Comparison of ENCODE assay signal across 1 cellular context in the genomic region with DNA sequence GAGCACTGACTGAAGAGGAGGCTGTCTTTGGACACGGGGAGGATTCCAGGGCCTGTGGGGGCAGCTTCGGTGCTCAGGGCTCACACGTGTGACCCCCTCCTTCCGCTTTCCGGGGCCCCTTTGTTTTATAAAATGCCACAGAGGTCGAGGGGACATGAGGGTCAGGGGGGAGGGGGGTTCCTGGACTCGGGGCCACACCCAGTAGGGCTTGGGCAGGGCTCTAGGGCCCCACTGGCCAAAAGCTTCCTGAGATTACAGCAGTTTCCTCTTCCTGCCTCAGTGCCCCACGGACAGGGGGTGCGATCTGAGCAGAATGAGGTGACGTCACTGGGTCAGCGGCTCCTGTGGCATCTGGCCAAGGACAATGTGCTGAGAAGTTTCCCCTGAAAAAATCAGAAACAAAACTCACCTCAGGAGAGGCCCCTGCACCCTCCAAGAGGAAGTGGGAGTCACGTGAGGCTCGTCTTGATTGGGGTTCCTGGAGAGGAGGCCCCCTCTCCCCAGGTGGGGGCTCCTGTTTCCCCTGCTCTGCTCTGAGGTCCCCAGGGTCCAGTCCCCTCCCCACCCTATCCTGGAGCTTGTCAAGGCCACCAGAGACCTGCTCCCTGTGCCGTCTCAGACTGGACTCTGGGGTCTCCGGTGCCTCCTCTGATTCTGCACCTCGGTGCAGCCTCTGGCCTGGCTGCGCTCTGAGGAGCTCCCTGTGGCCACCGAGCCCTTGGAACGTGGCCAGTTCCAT.
TF ChIP-seq lines count a peak whose summit lies in the region.

No MANE protein-coding gene starts in this region.

TF ChIP-seq in GM12878, 131 proteins besides CTCF, POLR2A, EP300 and RAD21 (continues in another document):
- TF ChIP-seq ATF7 (IDR thresholded peaks at IDR 0.05; ENCODE audit: low read depth), result peak; percentile 100
- no peak for TF ChIP-seq KLF5 (IDR thresholded peaks at IDR 0.05; ENCODE audit: partially characterized antibody)
- TF ChIP-seq TCF12 (IDR thresholded peaks at IDR 0.05; ENCODE audit: low read depth, low read length), result no peak
- TF ChIP-seq ZBTB33 (IDR thresholded peaks at IDR 0.05), result no peak
- no peak for TF ChIP-seq IRF5 (IDR thresholded peaks at IDR 0.05; ENCODE audit: borderline replicate concordance)
- peak; percentile 82; the same call in 1 of the 2 replicates for TF ChIP-seq MTA3 (IDR thresholded peaks at IDR 0.05; ENCODE audit: borderline replicate concordance, low read length)
- no peak for TF ChIP-seq STAT3 (IDR thresholded peaks at IDR 0.05; ENCODE audit: low read depth, low read length)
- no peak for TF ChIP-seq EZH2 (IDR thresholded peaks at IDR 0.05; ENCODE audit: borderline replicate concordance, control insufficient read depth, low read depth, low read length)
- TF ChIP-seq, protein P1, sequence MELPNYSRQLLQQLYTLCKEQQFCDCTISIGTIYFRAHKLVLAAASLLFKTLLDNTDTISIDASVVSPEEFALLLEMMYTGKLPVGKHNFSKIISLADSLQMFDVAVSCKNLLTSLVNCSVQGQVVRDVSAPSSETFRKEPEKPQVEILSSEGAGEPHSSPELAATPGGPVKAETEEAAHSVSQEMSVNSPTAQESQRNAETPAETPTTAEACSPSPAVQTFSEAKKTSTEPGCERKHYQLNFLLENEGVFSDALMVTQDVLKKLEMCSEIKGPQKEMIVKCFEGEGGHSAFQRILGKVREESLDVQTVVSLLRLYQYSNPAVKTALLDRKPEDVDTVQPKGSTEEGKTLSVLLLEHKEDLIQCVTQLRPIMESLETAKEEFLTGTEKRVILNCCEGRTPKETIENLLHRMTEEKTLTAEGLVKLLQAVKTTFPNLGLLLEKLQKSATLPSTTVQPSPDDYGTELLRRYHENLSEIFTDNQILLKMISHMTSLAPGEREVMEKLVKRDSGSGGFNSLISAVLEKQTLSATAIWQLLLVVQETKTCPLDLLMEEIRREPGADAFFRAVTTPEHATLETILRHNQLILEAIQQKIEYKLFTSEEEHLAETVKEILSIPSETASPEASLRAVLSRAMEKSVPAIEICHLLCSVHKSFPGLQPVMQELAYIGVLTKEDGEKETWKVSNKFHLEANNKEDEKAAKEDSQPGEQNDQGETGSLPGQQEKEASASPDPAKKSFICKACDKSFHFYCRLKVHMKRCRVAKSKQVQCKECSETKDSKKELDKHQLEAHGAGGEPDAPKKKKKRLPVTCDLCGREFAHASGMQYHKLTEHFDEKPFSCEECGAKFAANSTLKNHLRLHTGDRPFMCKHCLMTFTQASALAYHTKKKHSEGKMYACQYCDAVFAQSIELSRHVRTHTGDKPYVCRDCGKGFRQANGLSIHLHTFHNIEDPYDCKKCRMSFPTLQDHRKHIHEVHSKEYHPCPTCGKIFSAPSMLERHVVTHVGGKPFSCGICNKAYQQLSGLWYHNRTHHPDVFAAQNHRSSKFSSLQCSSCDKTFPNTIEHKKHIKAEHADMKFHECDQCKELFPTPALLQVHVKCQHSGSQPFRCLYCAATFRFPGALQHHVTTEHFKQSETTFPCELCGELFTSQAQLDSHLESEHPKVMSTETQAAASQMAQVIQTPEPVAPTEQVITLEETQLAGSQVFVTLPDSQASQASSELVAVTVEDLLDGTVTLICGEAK (IDR thresholded peaks at IDR 0.05; ENCODE audit: borderline replicate concordance), result peak; percentile 50; the same call in 1 of the 2 replicates
- no peak for TF ChIP-seq CEBPB (IDR thresholded peaks at IDR 0.05; ENCODE audit: borderline replicate concordance in 1 of 2, low read depth in 2 of 2, low read length in 2 of 2)
- TF ChIP-seq SPI1 (IDR thresholded peaks at IDR 0.05; ENCODE audit: borderline replicate concordance, insufficient read depth, low read depth, low read length), result peak; percentile 97
- TF ChIP-seq, protein P2, sequence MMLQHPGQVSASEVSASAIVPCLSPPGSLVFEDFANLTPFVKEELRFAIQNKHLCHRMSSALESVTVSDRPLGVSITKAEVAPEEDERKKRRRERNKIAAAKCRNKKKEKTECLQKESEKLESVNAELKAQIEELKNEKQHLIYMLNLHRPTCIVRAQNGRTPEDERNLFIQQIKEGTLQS (IDR thresholded peaks at IDR 0.05; ENCODE audit: borderline replicate concordance, extremely low read depth, low read depth, low read length), result peak; percentile 85; the same call in 1 of the 2 replicates
- no peak for TF ChIP-seq TAF1 (IDR thresholded peaks at IDR 0.05; ENCODE audit: borderline replicate concordance, low read depth, low read length)
- peak; percentile 85 for TF ChIP-seq CREB1 (IDR thresholded peaks at IDR 0.05; ENCODE audit: low read depth)
- TF ChIP-seq NR2C1 (IDR thresholded peaks at IDR 0.05), result peak; percentile 30; the same call in 1 of the 2 replicates
- TF ChIP-seq, protein P3, sequence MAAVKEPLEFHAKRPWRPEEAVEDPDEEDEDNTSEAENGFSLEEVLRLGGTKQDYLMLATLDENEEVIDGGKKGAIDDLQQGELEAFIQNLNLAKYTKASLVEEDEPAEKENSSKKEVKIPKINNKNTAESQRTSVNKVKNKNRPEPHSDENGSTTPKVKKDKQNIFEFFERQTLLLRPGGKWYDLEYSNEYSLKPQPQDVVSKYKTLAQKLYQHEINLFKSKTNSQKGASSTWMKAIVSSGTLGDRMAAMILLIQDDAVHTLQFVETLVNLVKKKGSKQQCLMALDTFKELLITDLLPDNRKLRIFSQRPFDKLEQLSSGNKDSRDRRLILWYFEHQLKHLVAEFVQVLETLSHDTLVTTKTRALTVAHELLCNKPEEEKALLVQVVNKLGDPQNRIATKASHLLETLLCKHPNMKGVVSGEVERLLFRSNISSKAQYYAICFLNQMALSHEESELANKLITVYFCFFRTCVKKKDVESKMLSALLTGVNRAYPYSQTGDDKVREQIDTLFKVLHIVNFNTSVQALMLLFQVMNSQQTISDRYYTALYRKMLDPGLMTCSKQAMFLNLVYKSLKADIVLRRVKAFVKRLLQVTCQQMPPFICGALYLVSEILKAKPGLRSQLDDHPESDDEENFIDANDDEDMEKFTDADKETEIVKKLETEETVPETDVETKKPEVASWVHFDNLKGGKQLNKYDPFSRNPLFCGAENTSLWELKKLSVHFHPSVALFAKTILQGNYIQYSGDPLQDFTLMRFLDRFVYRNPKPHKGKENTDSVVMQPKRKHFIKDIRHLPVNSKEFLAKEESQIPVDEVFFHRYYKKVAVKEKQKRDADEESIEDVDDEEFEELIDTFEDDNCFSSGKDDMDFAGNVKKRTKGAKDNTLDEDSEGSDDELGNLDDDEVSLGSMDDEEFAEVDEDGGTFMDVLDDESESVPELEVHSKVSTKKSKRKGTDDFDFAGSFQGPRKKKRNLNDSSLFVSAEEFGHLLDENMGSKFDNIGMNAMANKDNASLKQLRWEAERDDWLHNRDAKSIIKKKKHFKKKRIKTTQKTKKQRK (IDR thresholded peaks at IDR 0.05; ENCODE audit: low read depth, low read length), result no peak
- no peak for TF ChIP-seq HDGF (IDR thresholded peaks at IDR 0.05)
- no peak for TF ChIP-seq HDAC2 (IDR thresholded peaks at IDR 0.05)
- peak; percentile 89 for TF ChIP-seq RUNX3 (IDR thresholded peaks at IDR 0.05; ENCODE audit: low read length)
- TF ChIP-seq PKNOX1 (IDR thresholded peaks at IDR 0.05), result no peak
- TF ChIP-seq MYC (IDR thresholded peaks at IDR 0.05; ENCODE audit: insufficient read depth, insufficient read length, insufficient replicate concordance, low read length, severe bottlenecking), result no peak
- TF ChIP-seq GABPA (IDR thresholded peaks at IDR 0.05; ENCODE audit: low read depth), result peak; percentile 52; the same call in 1 of the 2 replicates
- no peak for TF ChIP-seq HDAC6 (IDR thresholded peaks at IDR 0.05; ENCODE audit: unreplicated experiment)
- TF ChIP-seq CHD2 (IDR thresholded peaks at IDR 0.05; ENCODE audit: borderline replicate concordance, low read depth, low read length), result peak; percentile 68
- TF ChIP-seq ZNF207 (IDR thresholded peaks at IDR 0.05; ENCODE audit: borderline replicate concordance), result no peak
- TF ChIP-seq, protein P4, sequence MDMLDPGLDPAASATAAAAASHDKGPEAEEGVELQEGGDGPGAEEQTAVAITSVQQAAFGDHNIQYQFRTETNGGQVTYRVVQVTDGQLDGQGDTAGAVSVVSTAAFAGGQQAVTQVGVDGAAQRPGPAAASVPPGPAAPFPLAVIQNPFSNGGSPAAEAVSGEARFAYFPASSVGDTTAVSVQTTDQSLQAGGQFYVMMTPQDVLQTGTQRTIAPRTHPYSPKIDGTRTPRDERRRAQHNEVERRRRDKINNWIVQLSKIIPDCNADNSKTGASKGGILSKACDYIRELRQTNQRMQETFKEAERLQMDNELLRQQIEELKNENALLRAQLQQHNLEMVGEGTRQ (IDR thresholded peaks at IDR 0.05; ENCODE audit: borderline replicate concordance, low read depth, low read length), result peak; percentile 91
- TF ChIP-seq, protein P5, sequence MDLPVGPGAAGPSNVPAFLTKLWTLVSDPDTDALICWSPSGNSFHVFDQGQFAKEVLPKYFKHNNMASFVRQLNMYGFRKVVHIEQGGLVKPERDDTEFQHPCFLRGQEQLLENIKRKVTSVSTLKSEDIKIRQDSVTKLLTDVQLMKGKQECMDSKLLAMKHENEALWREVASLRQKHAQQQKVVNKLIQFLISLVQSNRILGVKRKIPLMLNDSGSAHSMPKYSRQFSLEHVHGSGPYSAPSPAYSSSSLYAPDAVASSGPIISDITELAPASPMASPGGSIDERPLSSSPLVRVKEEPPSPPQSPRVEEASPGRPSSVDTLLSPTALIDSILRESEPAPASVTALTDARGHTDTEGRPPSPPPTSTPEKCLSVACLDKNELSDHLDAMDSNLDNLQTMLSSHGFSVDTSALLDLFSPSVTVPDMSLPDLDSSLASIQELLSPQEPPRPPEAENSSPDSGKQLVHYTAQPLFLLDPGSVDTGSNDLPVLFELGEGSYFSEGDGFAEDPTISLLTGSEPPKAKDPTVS (IDR thresholded peaks at IDR 0.05; ENCODE audit: low read depth, low read length), result no peak
- TF ChIP-seq IKZF1 (conservative IDR thresholded peaks at IDR 0.05), result peak; percentile 95
- TF ChIP-seq FOXM1 (IDR thresholded peaks at IDR 0.05; ENCODE audit: low read depth, low read length), result peak; percentile 75
- peak; percentile 94 for TF ChIP-seq ATF2 (IDR thresholded peaks at IDR 0.05; ENCODE audit: low read length)
- peak; percentile 87 for TF ChIP-seq MTA2 (IDR thresholded peaks at IDR 0.05; ENCODE audit: low read depth)
- TF ChIP-seq STAT1 (conservative IDR thresholded peaks at IDR 0.05), result no peak
- TF ChIP-seq YY1 (IDR thresholded peaks at IDR 0.05; ENCODE audit: low read depth, low read length), result no peak
- peak; percentile 93 for TF ChIP-seq GATAD2B (conservative IDR thresholded peaks at IDR 0.05; ENCODE audit: low read depth)
- TF ChIP-seq NRF1 (conservative IDR thresholded peaks at IDR 0.05; ENCODE audit: low read depth, low read length), result no peak
- peak; percentile 51; the same call in 1 of the 2 replicates for TF ChIP-seq BACH1 (IDR thresholded peaks at IDR 0.05; ENCODE audit: borderline replicate concordance)
- TF ChIP-seq SREBF1 (IDR thresholded peaks at IDR 0.05; ENCODE audit: low read length), result no peak
- peak; percentile 69 for TF ChIP-seq POLR2AphosphoS5 (IDR thresholded peaks at IDR 0.05; ENCODE audit: low read length)
- no peak for TF ChIP-seq SUPT20H (IDR thresholded peaks at IDR 0.05; ENCODE audit: borderline replicate concordance, control insufficient read depth, low read depth, low read length)
- TF ChIP-seq HCFC1 (IDR thresholded peaks at IDR 0.05; ENCODE audit: low read length), result no peak
- TF ChIP-seq RCOR1 (conservative IDR thresholded peaks at IDR 0.05; ENCODE audit: low read depth, low read length), result no peak
- TF ChIP-seq PML (IDR thresholded peaks at IDR 0.05; ENCODE audit: low read length), result peak; percentile 73; the same call in 1 of the 2 replicates
- TF ChIP-seq TBL1XR1 (IDR thresholded peaks at IDR 0.05; ENCODE audit: low read depth, low read length), result peak; percentile 65; the same call in 1 of the 2 replicates
- peak; percentile 98 to 99 for TF ChIP-seq BHLHE40 (IDR thresholded peaks at IDR 0.05; ENCODE audit: borderline replicate concordance in 1 of 2, low read depth in 2 of 2, low read length in 1 of 2)
- peak; percentile 10; the same call in 1 of the 2 replicates for TF ChIP-seq SMC3 (IDR thresholded peaks at IDR 0.05; ENCODE audit: borderline replicate concordance, low read length)
- no peak; the same call in 1 of the 2 replicates for TF ChIP-seq TARDBP (IDR thresholded peaks at IDR 0.05; ENCODE audit: borderline replicate concordance)
